8 cellular contexts compared by ENCODE assay signal in the genomic region with DNA sequence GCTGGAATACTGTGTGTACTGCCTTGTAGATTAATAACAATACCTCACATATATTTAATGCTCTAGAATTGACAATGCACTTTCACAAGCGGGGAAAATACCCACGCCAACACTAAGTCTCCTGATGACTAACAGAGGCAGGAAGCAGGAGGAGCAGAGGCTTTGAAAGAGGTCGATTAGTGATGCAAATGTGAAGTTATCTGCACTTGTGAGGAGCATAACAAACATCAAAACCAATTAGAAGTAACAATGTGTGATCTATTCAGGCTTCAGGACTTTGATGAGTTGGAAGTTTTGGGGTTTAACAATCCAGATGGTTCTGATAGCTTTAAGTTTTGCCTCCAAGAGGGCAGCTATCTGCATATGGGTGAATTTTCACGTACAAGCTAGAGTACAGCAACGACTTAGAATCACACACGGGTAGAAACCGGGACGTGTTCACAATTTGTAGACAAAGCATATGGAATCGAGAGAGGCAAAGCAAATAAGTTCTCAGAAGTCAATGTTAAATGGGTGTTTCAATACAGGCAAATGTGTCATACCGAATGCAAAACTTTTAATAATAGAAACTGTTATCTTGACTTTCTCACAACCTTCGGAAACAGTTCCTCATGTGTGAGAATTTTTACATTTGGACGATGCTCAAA.
DNase-seq lines count a peak whose midpoint lies in the region; ATAC-seq, FAIRE-seq and TF ChIP-seq lines count a peak whose summit lies in the region.

No MANE protein-coding gene starts in this region.

- H3K4me1 Mint-ChIP-seq in activated CD4-positive, alpha-beta T cell treated with anti-CD3 and anti-CD28 coated beads for 36 hours, result peaks cover 67% of the 10 kb centered on the region

- FAIRE-seq in GM19239 (lab: Jason Lieb, UNC), result no peak

- H3K9me3 Mint-ChIP-seq in activated CD4-positive, alpha-beta T cell treated with anti-CD3 and anti-CD28 coated beads for 36 hours (ENCODE audit: low read depth), result no peaks in the 10 kb centered on the region

- no peaks in the 10 kb centered on the region for H4K20me1 ChIP-seq in PC-3 (ENCODE audit: low read length)

- H3K27ac Mint-ChIP-seq in activated CD4-positive, alpha-beta T cell treated with anti-CD3 and anti-CD28 coated beads for 36 hours, result peak overlapping the region; percentile 98

- TF ChIP-seq POLR2A in prostate gland (IDR thresholded peaks at IDR 0.05), result no peak

- H3K9me3 ChIP-seq in prostate gland, result no peaks in the 10 kb centered on the region
- H3K9me3 ChIP-seq in PC-3 (ENCODE audit: low read length), result no peaks in the 10 kb centered on the region

- WGBS in prostate gland, result 78% methylated on average over 12 of the region's 12 CpGs

- TF ChIP-seq CTCF in prostate gland (IDR thresholded peaks at IDR 0.05) (no peak), PC-3 (conservative IDR thresholded peaks at IDR 0.05; ENCODE audit: low read depth, low read length) (no peak)

- H3K4me3 ChIP-seq in prostate gland (no peak overlapping the region), PC-3 (ENCODE audit: low read length) (no peak overlapping the region)

- H3K27ac ChIP-seq in prostate gland (no peak overlapping the region), PC-3 (ENCODE audit: low read length) (no peak overlapping the region)

- H3K4me1 ChIP-seq in prostate gland (replicated peaks) (no peaks in the 10 kb centered on the region), PC-3 (ENCODE audit: insufficient read depth, low read length) (no peaks in the 10 kb centered on the region)

- H3K79me2 ChIP-seq in PC-3 (ENCODE audit: low read length), result no peaks in the 10 kb centered on the region

- intact Hi-C loops in activated CD4-positive, alpha-beta T cell treated with anti-CD3 and anti-CD28 coated beads for 36 hours (cut with DNase I, micrococcal nuclease), result loop anchor here (1.0 to 10.0 kb wide), 21 partner anchors 28 to 954 kb away; a partner anchor contains a TSS
- intact Hi-C loops in prostate gland (cut with DNase I) (no loop called here), PC-3 (cut with micrococcal nuclease) (no loop called here)

- ATAC-seq in GM18868 (IDR thresholded peaks at IDR 0.05; ENCODE audit: unreplicated experiment) (peak; percentile 49), HG02970 (IDR thresholded peaks at IDR 0.05; ENCODE audit: low FRiP score, unreplicated experiment) (peak; percentile 44), esophagus mucosa (peak; percentile 60), PC-3 (no peak)
- ATAC-seq in activated CD4-positive, alpha-beta T cell treated with anti-CD3 and anti-CD28 coated beads for 36 hours, result peak; percentile 80

- H3K4me2 ChIP-seq in PC-3 (ENCODE audit: low read length), result no peak overlapping the region

- H3K27me3 ChIP-seq in prostate gland (replicated peaks; ENCODE audit: insufficient read depth), result no peaks in the 10 kb centered on the region
- no peaks in the 10 kb centered on the region for H3K27me3 ChIP-seq in PC-3 (ENCODE audit: low read length)

- POLR2A ChIA-PET in activated CD4-positive, alpha-beta T cell treated with anti-CD3 and anti-CD28 coated beads for 36 hours (lab: Charles Lee), result interaction anchor here (0.6 to 2.1 kb wide), 5 partner anchors 8 to 237 kb away, joined by 3 to 9 read pairs (median 4); a partner anchor contains a TSS
- POLR2A ChIA-PET in PC-3 (lab: Charles Lee; ENCODE audit: unreplicated experiment), result no interaction called here

- CTCF ChIA-PET in activated CD4-positive, alpha-beta T cell treated with anti-CD3 and anti-CD28 coated beads for 36 hours (lab: Charles Lee), result interaction anchor here (1.0 to 4.2 kb wide), 5 partner anchors 28 to 347 kb away, joined by 3 to 21 read pairs (median 4); no protein-coding TSS in a partner anchor
- CTCF ChIA-PET in PC-3 (lab: Charles Lee), result no interaction called here

- H3K9me2 ChIP-seq in PC-3 (replicated peaks; ENCODE audit: low read length), result no peaks in the 10 kb centered on the region

- peaks cover 28% of the 10 kb centered on the region for H3K36me3 Mint-ChIP-seq in activated CD4-positive, alpha-beta T cell treated with anti-CD3 and anti-CD28 coated beads for 36 hours (ENCODE audit: low read depth)

- H3K9ac ChIP-seq in PC-3 (ENCODE audit: low read length), result no peak overlapping the region

- no peaks in the 10 kb centered on the region for H3F3A ChIP-seq in PC-3 (ENCODE audit: low read length, unreplicated experiment)

- no peak overlapping the region for H2AFZ ChIP-seq in PC-3 (ENCODE audit: low read length)

- H3K27me3 Mint-ChIP-seq in activated CD4-positive, alpha-beta T cell treated with anti-CD3 and anti-CD28 coated beads for 36 hours, result no peaks in the 10 kb centered on the region

- peak; percentile 78 for DNase-seq in activated CD4-positive, alpha-beta T cell treated with anti-CD3 and anti-CD28 coated beads for 36 hours
- peak; percentile 3 for DNase-seq in stimulated activated CD8-positive, alpha-beta memory T cell treated with anti-CD3 and anti-CD28 coated beads, Interleukin-12 subunit alpha, Interleukin-12 subunit beta, amount 100 ng/mL, for 1 hour (ENCODE audit: low read depth)
- no peak for DNase-seq in prostate gland (ENCODE audit: low spot score)
- no peak for DNase-seq in GM19239 (ENCODE audit: insufficient read length, low spot score)
- no peak for DNase-seq in PC-3

- H3K4me3 Mint-ChIP-seq in activated CD4-positive, alpha-beta T cell treated with anti-CD3 and anti-CD28 coated beads for 36 hours, result peak overlapping the region; percentile 59

- BruUV-seq in PC-3 (replicated peaks; lab: Mats Ljungman, UMichigan), result no TSS peak

- H3K36me3 ChIP-seq in prostate gland (no peaks in the 10 kb centered on the region), PC-3 (ENCODE audit: low read depth, low read length) (0 out of 2 replicates have a peak, but pooled peaks cover 2% of the 10 kb centered on the region)

Comparison
In these comparisons a context has a peak if more than half of its experiments do, and no peak if none do; other contexts are left out.
1. DNase-seq: peak in activated CD4-positive, alpha-beta T cell treated with anti-CD3 and anti-CD28 coated beads for 36 hours (single experiment) and stimulated activated CD8-positive, alpha-beta memory T cell treated with anti-CD3 and anti-CD28 coated beads, Interleukin-12 subunit alpha, Interleukin-12 subunit beta, amount 100 ng/mL, for 1 hour (single experiment); none in prostate gland (single experiment), GM19239 (single experiment) and PC-3 (single experiment).
2. intact Hi-C loops: an anchor here in activated CD4-positive, alpha-beta T cell treated with anti-CD3 and anti-CD28 coated beads for 36 hours (1.0 to 10.0 kb wide); none called in prostate gland and PC-3.